19 cellular contexts compared by ENCODE assay signal in genomic region chr12:7609051-7609450, GRCh38. TPM values are rescaled to one million over a fixed set of nuclear protein-coding genes. Genes with fewer than 3 reads are reported as not detected.
DNase-seq lines count a peak whose midpoint lies in the region; ATAC-seq, FAIRE-seq and TF ChIP-seq lines count a peak whose summit lies in the region.
"Had no signal": no experiment of that assay in that cellular context is flagged by ENCODE, and none has a peak within 500 bp of the region (broad histone marks: within the 10 kb centered on the region; RNA-seq: fewer than 3 reads in every experiment).

No MANE protein-coding gene starts in this region.

- H4K5ac ChIP-seq in mesendoderm (ENCODE audit: low read length), result no peak overlapping the region

- POLR2A ChIA-PET in MCF 10A (lab: Yijun Ruan, JAX), result interaction anchor here (0.6 kb wide), 2 partner anchors 12 to 27 kb away, joined by 3 read pairs; no protein-coding TSS in a partner anchor

- H3K27me3 ChIP-seq in mammary epithelial cell (ENCODE audit: insufficient read depth, low read length) (peaks cover 4% of the 10 kb centered on the region), KMS-11 (ENCODE audit: insufficient read depth, low read depth) (no peaks in the 10 kb centered on the region), mesendoderm (ENCODE audit: insufficient read depth, low read length, poor library complexity) (no peaks in the 10 kb centered on the region)
- H3K27me3 ChIP-seq: SJSA1 had no signal

- no peak overlapping the region for H3K18ac ChIP-seq in mesendoderm (ENCODE audit: low read length)

- no peak overlapping the region for H3K23ac ChIP-seq in mesendoderm (ENCODE audit: low read length)

- H3K56ac ChIP-seq in mesendoderm (ENCODE audit: low read length), result no peak overlapping the region

- H2AK5ac ChIP-seq in mesendoderm (ENCODE audit: low read length), result no peak overlapping the region

- no peaks in the 10 kb centered on the region for H3K79me2 ChIP-seq in mammary epithelial cell (ENCODE audit: insufficient read depth, low read length)
- H3K79me2 ChIP-seq in KMS-11 (ENCODE audit: insufficient read depth, low read depth), result no peaks in the 10 kb centered on the region
- H3K79me2 ChIP-seq in mesendoderm (ENCODE audit: control insufficient read depth, insufficient read depth, low read length), result no peaks in the 10 kb centered on the region

- peak overlapping the region; percentile 65 for H3K27ac Mint-ChIP-seq in MCF 10A (ENCODE audit: low read depth, unreplicated experiment)
- H3K27ac Mint-ChIP-seq in effector memory CD8-positive, alpha-beta T cell, result peak overlapping the region in 1 of 2 donors; percentile 38
- H3K27ac Mint-ChIP-seq: H9 had no signal

- intact Hi-C loops in MCF 10A (cut with micrococcal nuclease), result no loop called here
- intact Hi-C loops in mammary epithelial cell (cut with micrococcal nuclease), result no loop called here

- no peak overlapping the region for H3K4ac ChIP-seq in mesendoderm (ENCODE audit: low read depth, low read length)

- WGBS in mammary epithelial cell (ENCODE audit: low coverage, missing lambda C conversion rate), result 93% methylated on average over 1 of the region's 1 CpG
- no CpG with 5 or more reads among the region's 1 CpG for WGBS in mesendoderm (ENCODE audit: extremely low coverage, insufficient coverage, low lambda C conversion rate)

- CTCF ChIA-PET in MCF 10A (lab: Yijun Ruan, JAX), result interaction anchor here (0.5 to 1.9 kb wide), 5 partner anchors 9 to 1482 kb away, joined by 3 to 6 read pairs (median 4); no protein-coding TSS in a partner anchor
- CTCF ChIA-PET in mammary epithelial cell (lab: Charles Lee; ENCODE audit: low non-redundant PET), result no interaction called here

- peaks cover 18% of the 10 kb centered on the region for H3K27me3 Mint-ChIP-seq in MCF 10A (ENCODE audit: insufficient read depth, unreplicated experiment)
- peaks cover 55 to 64% of the 10 kb centered on the region in 2 donors for H3K27me3 Mint-ChIP-seq in effector memory CD8-positive, alpha-beta T cell

- no peak overlapping the region for H2AFZ ChIP-seq in mammary epithelial cell (ENCODE audit: low read depth, low read length)
- peak overlapping the region; percentile 39 for H2AFZ ChIP-seq in KMS-11 (ENCODE audit: low read depth)

- H3K4me1 ChIP-seq in mammary epithelial cell (ENCODE audit: insufficient read depth, low read length) (peaks cover 7% of the 10 kb centered on the region), KMS-11 (ENCODE audit: low read depth, poor library complexity, severe bottlenecking) (peaks cover 13% of the 10 kb centered on the region), mesendoderm (ENCODE audit: control insufficient read depth, low read depth, low read length) (no peaks in the 10 kb centered on the region)
- H3K4me1 ChIP-seq: SJSA1 had no signal

- no peak for FAIRE-seq in RCC 7860 (lab: Jason Lieb, UNC)

- DNase-seq in MCF 10A (ENCODE audit: unreplicated experiment) (no peak), mammary epithelial cell (no peak), mesendoderm (no peak), RCC 7860 (ENCODE audit: low spot score) (no peak), NCI-H748 (lab: John Stamatoyannopoulos, UW; ENCODE audit: unreplicated experiment) (no peak)
- no peak for DNase-seq in effector memory CD8-positive, alpha-beta T cell
- DNase-seq: ACHN, DMS 273 treated with DMSO at 0.1 percent for 48 hours, DND-41, H9, NCI-H1417 treated with DMSO at 0.1 percent for 48 hours, NCI-H187 treated with DMSO at 0.1 percent for 48 hours, NCI-H2227 treated with DMSO at 0.1 percent for 48 hours, NCI-H524 had no signal

- H4K20me1 ChIP-seq in mammary epithelial cell (ENCODE audit: insufficient read depth, low read length) (no peaks in the 10 kb centered on the region), KMS-11 (ENCODE audit: insufficient read depth) (no peaks in the 10 kb centered on the region)

- TF ChIP-seq CTCF in MCF 10A (IDR thresholded peaks at IDR 0.05; ENCODE audit: unreplicated experiment), result no peak
- no peak for TF ChIP-seq CTCF in mammary epithelial cell (conservative IDR thresholded peaks at IDR 0.05 in 1 of 2, IDR thresholded peaks at IDR 0.05 in 1 of 2; ENCODE audit: extremely low read depth in 1 of 2, insufficient read depth in 1 of 2, low read depth in 1 of 2, low read length in 2 of 2)
- no peak for TF ChIP-seq CTCF in KMS-11 (conservative IDR thresholded peaks at IDR 0.05; ENCODE audit: low read depth, low read length)

- no TSS peak for BruUV-seq in MCF 10A (replicated peaks; lab: Mats Ljungman, UMichigan)
- BruUV-seq in mammary epithelial cell (replicated peaks; lab: Mats Ljungman, UMichigan), result no TSS peak

- no peaks in the 10 kb centered on the region for H3K36me3 ChIP-seq in mammary epithelial cell (ENCODE audit: insufficient read depth, low read length)
- H3K36me3 ChIP-seq in KMS-11 (ENCODE audit: insufficient read depth), result no peaks in the 10 kb centered on the region
- H3K36me3 ChIP-seq in mesendoderm (ENCODE audit: control insufficient read depth, insufficient read depth, low read length), result no peaks in the 10 kb centered on the region
- H3K36me3 ChIP-seq: SJSA1 had no signal

- peak; percentile 36 for ATAC-seq in effector memory CD8-positive, alpha-beta T cell (replicated peaks)
- ATAC-seq: Panc1 had no signal

- H3K79me1 ChIP-seq in mesendoderm (ENCODE audit: low read length), result no peaks in the 10 kb centered on the region

- H2BK120ac ChIP-seq in mesendoderm (ENCODE audit: low read depth, low read length), result no peak overlapping the region

- H3K9ac ChIP-seq in mammary epithelial cell (ENCODE audit: insufficient read depth, low read length) (no peak overlapping the region), KMS-11 (no peak overlapping the region), mesendoderm (ENCODE audit: low read length) (no peak overlapping the region)

- no peaks in the 10 kb centered on the region for H3K9me3 Mint-ChIP-seq in MCF 10A (ENCODE audit: unreplicated experiment)
- H3K9me3 Mint-ChIP-seq in effector memory CD8-positive, alpha-beta T cell, result no peaks in the 10 kb centered on the region
- H3K9me3 Mint-ChIP-seq: H9 had no signal

- no peak overlapping the region for H3K4me3 ChIP-seq in mammary epithelial cell (replicated peaks in 1 of 3; ENCODE audit: insufficient read depth in 1 of 3, low read depth in 2 of 3, low read length in 3 of 3)
- no peak overlapping the region for H3K4me3 ChIP-seq in KMS-11 (IDR thresholded peaks at IDR 0.05; ENCODE audit: insufficient read depth, low read depth, low read length)
- no peak overlapping the region for H3K4me3 ChIP-seq in mesendoderm (ENCODE audit: low read length)

- no peak overlapping the region for H2BK15ac ChIP-seq in mesendoderm (replicated peaks; ENCODE audit: low read depth)

- dilution Hi-C loops in mammary epithelial cell (cut with HindIII; ENCODE audit: low sequenced_read_pairs), result no loop called here

- peaks cover 9% of the 10 kb centered on the region for H3K4me1 Mint-ChIP-seq in MCF 10A (ENCODE audit: insufficient read depth, unreplicated experiment)
- peaks cover 0 to 5% of the 10 kb centered on the region in 2 donors for H3K4me1 Mint-ChIP-seq in effector memory CD8-positive, alpha-beta T cell (ENCODE audit: low read depth in 2 of 2)

- H3K27ac ChIP-seq in mammary epithelial cell (ENCODE audit: insufficient read depth, low read depth, low read length) (no peak overlapping the region), KMS-11 (no peak overlapping the region), mesendoderm (ENCODE audit: low read depth, low read length) (no peak overlapping the region)
- H3K27ac ChIP-seq: SJSA1 had no signal

- no peaks in the 10 kb centered on the region for H3K9me3 ChIP-seq in mammary epithelial cell (replicated peaks; ENCODE audit: insufficient read depth, low read length)
- H3K9me3 ChIP-seq: SJSA1 had no signal

- H3K36me3 Mint-ChIP-seq in MCF 10A (ENCODE audit: insufficient read depth, unreplicated experiment), result no peaks in the 10 kb centered on the region
- no peaks in the 10 kb centered on the region for H3K36me3 Mint-ChIP-seq in effector memory CD8-positive, alpha-beta T cell (ENCODE audit: insufficient read depth)

- H3K4me3 Mint-ChIP-seq in MCF 10A (ENCODE audit: unreplicated experiment), result no peak overlapping the region
- no peak overlapping the region for H3K4me3 Mint-ChIP-seq in effector memory CD8-positive, alpha-beta T cell
- H3K4me3 Mint-ChIP-seq: H9 had no signal

- H2BK5ac ChIP-seq in mesendoderm (ENCODE audit: low read length), result no peak overlapping the region

- no peak overlapping the region for H3K4me2 ChIP-seq in mammary epithelial cell (ENCODE audit: insufficient read depth, low read depth, low read length)
- peak overlapping the region; percentile 33; the same call in 1 of the 2 replicates for H3K4me2 ChIP-seq in KMS-11
- no peak overlapping the region for H3K4me2 ChIP-seq in mesendoderm (ENCODE audit: low read length)

- in situ Hi-C loops in mammary epithelial cell (cut with MboI; ENCODE audit: low sequenced_read_pairs in 2 of 2), result no loop called here

- H4K8ac ChIP-seq in mesendoderm (ENCODE audit: low read depth, low read length), result no peak overlapping the region

RNA-seq across cellular contexts. Expression of gene APOBEC1, which starts 56.7 kb away (rescaled TPM):
- not detected in 2 replicates for total RNA-seq in MCF 10A (2022)
- not detected for total RNA-seq in mammary epithelial cell
- polyA plus RNA-seq in mammary epithelial cell, result not detected
- not detected for polyA minus RNA-seq in mammary epithelial cell
- not detected for polyA plus RNA-seq in mesendoderm (2013, experiment 1 of 2)
- polyA plus RNA-seq in mesendoderm (2013, experiment 2 of 2), result not detected
- total RNA-seq: G401, H9, LHCN-M2, SJSA1 had no signal
